Comparison of ENCODE assay signal across 9 cellular contexts in genomic region chr1:150162582-150162861, GRCh38. TPM values are rescaled to one million over a fixed set of nuclear protein-coding genes. Genes with fewer than 3 reads are reported as not detected.
DNase-seq lines count a peak whose midpoint lies in the region; ATAC-seq and TF ChIP-seq lines count a peak whose summit lies in the region.
"Had no signal": no experiment of that assay in that cellular context is flagged by ENCODE, and none has a peak within 500 bp of the region (broad histone marks: within the 10 kb centered on the region; RNA-seq: fewer than 3 reads in every experiment).

No MANE protein-coding gene starts in this region.

- POLR2A ChIA-PET in BJ (lab: Charles Lee): interaction anchor here (0.7 to 1.6 kb wide), 3 partner anchors 11 to 24 kb away, joined by 3 to 5 read pairs (median 4); partner anchors contain the start of gene PLEKHO1

- CTCF ChIA-PET in BJ (lab: Yijun Ruan, JAX): interaction anchor here (0.9 to 7.3 kb wide), 5 partner anchors 9 to 110 kb away, joined by 3 to 101 read pairs (median 3); partner anchors contain the start of gene C1orf54

- no peaks in the 10 kb centered on the region for H4K20me1 ChIP-seq in osteoblast (ENCODE audit: insufficient read depth, low read length)

- no peaks in the 10 kb centered on the region for H3K79me2 ChIP-seq in osteoblast (ENCODE audit: insufficient read depth, low read length)

- H3K36me3 ChIP-seq in BJ (ENCODE audit: control insufficient read depth, insufficient read depth, low read length) (peaks cover 13% of the 10 kb centered on the region), SJCRH30 (peaks cover 20% of the 10 kb centered on the region), osteoblast (ENCODE audit: insufficient read depth, low read length) (peaks cover 31% of the 10 kb centered on the region)

- H3K27me3 ChIP-seq in BJ (ENCODE audit: control insufficient read depth, insufficient read depth, low read length) (no peaks in the 10 kb centered on the region), SJCRH30 (no peaks in the 10 kb centered on the region), osteoblast (ENCODE audit: insufficient read depth, low read length) (no peaks in the 10 kb centered on the region)

- peak overlapping the region; percentile 49 for H2AFZ ChIP-seq in osteoblast (ENCODE audit: low read length)

- ATAC-seq in HG03159 (IDR thresholded peaks at IDR 0.05; ENCODE audit: unreplicated experiment) (no peak), HG02759 (IDR thresholded peaks at IDR 0.05; ENCODE audit: unreplicated experiment) (no peak)

- H3K9me3 ChIP-seq in SJCRH30 (replicated peaks) (no peaks in the 10 kb centered on the region), osteoblast (ENCODE audit: low read depth, low read length) (no peaks in the 10 kb centered on the region)

- no peak for TF ChIP-seq CTCF in BJ (IDR thresholded peaks at IDR 0.05; ENCODE audit: insufficient read depth, low read depth, low read length)
- no peak for TF ChIP-seq CTCF in fibroblast of pulmonary artery (IDR thresholded peaks at IDR 0.05; ENCODE audit: low read length, missing control alignments)
- no peak for TF ChIP-seq CTCF in osteoblast (IDR thresholded peaks at IDR 0.05; ENCODE audit: extremely low read depth, low read depth, low read length)

- H3K4me3 ChIP-seq in BJ (ENCODE audit: low read depth, low read length): peak overlapping the region; percentile 15
- peak overlapping the region; percentile 49 for H3K4me3 ChIP-seq in SJCRH30
- H3K4me3 ChIP-seq in fibroblast of pulmonary artery (replicated peaks; ENCODE audit: low read depth, low read length): peak overlapping the region; percentile 29
- peak overlapping the region; percentile 49 for H3K4me3 ChIP-seq in osteoblast (ENCODE audit: insufficient read depth, low read length)

- H3K27ac ChIP-seq in SJCRH30 (peak overlapping the region; percentile 33), osteoblast (ENCODE audit: low read depth, low read length) (peak overlapping the region; percentile 94)

- no peak for DNase-seq in BJ (ENCODE audit: low read depth)
- DNase-seq in SJCRH30: no peak
- DNase-seq in fibroblast of pulmonary artery (ENCODE audit: low read depth): no peak
- DNase-seq in osteoblast (ENCODE audit: insufficient read length, low spot score, missing footprints): no peak
- DNase-seq in C1 segment of cervical spinal cord (lab: John Stamatoyannopoulos, UW): no peak
- DNase-seq in NCI-H2196 treated with DMSO at 0.1 percent for 48 hours (lab: John Stamatoyannopoulos, UW; ENCODE audit: unreplicated experiment): no peak
- DNase-seq: stimulated activated CD4-positive, alpha-beta T cell treated with anti-CD3 and anti-CD28 coated beads, Interleukin-2, amount 100 ng/mL, for 48 hours had no signal

- H3K4me1 ChIP-seq in SJCRH30: peaks cover 15% of the 10 kb centered on the region
- H3K4me1 ChIP-seq in osteoblast (ENCODE audit: insufficient read depth, low read length): peaks cover 29% of the 10 kb centered on the region

- H3K4me2 ChIP-seq in osteoblast (ENCODE audit: insufficient read depth, low read length): peak overlapping the region; percentile 79

RNA-seq across cellular contexts. Expression of gene PLEKHO1, which starts 12.8 kb away (rescaled TPM):
- polyA plus RNA-seq in BJ (2011; rRNA removed): 27.9 and 41.3 TPM in 2 replicates
- polyA minus RNA-seq in BJ (2011; rRNA and poly(A)+ RNA removed): 26.5 and 31.6 TPM in 2 replicates
- total RNA-seq in SJCRH30 (2014; rRNA removed; shearing (Covaris generic)): 50.0 and 54.4 TPM in 2 replicates
- 74.2 and 80.2 TPM in 2 replicates for total RNA-seq in osteoblast
